Comparison of ENCODE assay signal across 37 cellular contexts in genomic region chr12:16277585-16277984, GRCh38. TPM values are rescaled to one million over a fixed set of nuclear protein-coding genes. Genes with fewer than 3 reads are reported as not detected.
"Had no signal": no experiment of that assay in that cellular context is flagged by ENCODE, and none has a peak within 500 bp of the region (broad histone marks: within the 10 kb centered on the region; RNA-seq: fewer than 3 reads in every experiment).

SLC15A5 (minus strand) TSS chr12:16277685; CDS start chr12:16277685, 0 bp downstream.

- H3K4me3 ChIP-seq: MG63 had no signal

- DNase-seq: Kasumi-1, MG63, MM.1S, MV-4-11, NCI-H1048, NCI-H1092, NCI-H1092 treated with DMSO at 0.1 percent for 48 hours, NCI-H1105, NCI-H1105 treated with DMSO at 0.1 percent for 48 hours, NCI-H1417, NCI-H1417 treated with DMSO at 0.1 percent for 48 hours, NCI-H1436, NCI-H1436 treated with DMSO at 0.1 percent for 48 hours, NCI-H146, NCI-H1694, NCI-H1694 treated with DMSO at 0.1 percent for 48 hours, NCI-H187, NCI-H187 treated with DMSO at 0.1 percent for 48 hours, NCI-H1930, NCI-H2029, NCI-H2029 treated with DMSO at 0.1 percent for 48 hours, NCI-H2081, NCI-H2081 treated with DMSO at 0.1 percent for 48 hours, NCI-H2107, NCI-H2171, NCI-H2227 treated with DMSO at 0.1 percent for 48 hours, NCI-H226, NCI-H345, NCI-H446, NCI-H446 treated with DMSO at 0.1 percent for 48 hours, NCI-H510A, NCI-H510A treated with DMSO at 0.1 percent for 48 hours, NCI-H524 had no signal

- H3K36me3 ChIP-seq: MG63 had no signal

- H3K27me3 ChIP-seq: MG63 had no signal

- H3K9ac ChIP-seq: KMS-11 had no signal

- H3K9me3 ChIP-seq: MG63 had no signal

- H3K27ac ChIP-seq: KMS-11 had no signal

- H3K4me2 ChIP-seq: KMS-11 had no signal

RNA-seq across cellular contexts. Expression of gene SLC15A5, which starts in this region (rescaled TPM):
- total RNA-seq: LHCN-M2, M059J, MCF 10A had no signal
